In the genomic region with DNA sequence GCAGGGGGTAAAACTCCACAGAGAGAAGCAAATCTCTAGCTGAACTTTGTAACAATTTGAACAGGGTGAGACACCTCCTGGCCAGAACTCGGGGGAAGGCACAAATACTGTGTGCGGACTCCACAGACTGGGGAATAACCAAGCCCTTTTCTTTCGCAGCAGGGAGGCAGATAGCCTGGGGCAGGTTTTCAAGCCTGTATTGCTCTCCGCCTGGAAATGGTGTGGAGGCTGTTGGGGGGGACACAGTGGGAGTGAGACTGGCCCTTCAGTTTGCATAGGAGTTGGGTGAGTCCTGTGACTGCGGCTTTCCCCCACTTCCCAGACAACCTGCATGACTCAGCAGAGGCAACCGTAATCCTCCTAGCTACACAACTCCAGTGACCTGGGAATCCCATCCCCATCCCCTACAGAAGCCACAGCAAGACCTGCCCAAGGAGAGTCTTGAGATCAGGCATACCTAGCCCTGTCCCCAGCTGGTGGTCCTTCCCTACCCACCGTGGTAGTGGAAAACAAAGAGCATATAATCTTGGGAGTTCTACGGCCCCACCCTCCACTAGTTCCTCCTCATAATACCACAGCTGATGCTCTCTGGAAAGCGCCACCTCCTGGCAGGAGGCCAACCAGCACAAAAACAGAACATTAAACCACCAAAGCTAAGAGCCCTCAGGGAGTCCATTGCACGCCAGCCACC, we compare ENCODE assay signal across 15 cellular contexts. TPM values are rescaled to one million over a fixed set of nuclear protein-coding genes. Genes with fewer than 3 reads are reported as not detected.
A peak's percentile ranks its signal among the peaks of the same experiment; 100 is the strongest.
DNase-seq lines count a peak whose midpoint lies in the region; FAIRE-seq and TF ChIP-seq lines count a peak whose summit lies in the region.
"Had no signal": no experiment of that assay in that cellular context is flagged by ENCODE, and none has a peak within 500 bp of the region (broad histone marks: within the 10 kb centered on the region; RNA-seq: fewer than 3 reads in every experiment).

No MANE protein-coding gene starts in this region.

- H3K4me1 ChIP-seq in A673 (ENCODE audit: insufficient read depth, low read length, poor library complexity, severe bottlenecking), result no peaks in the 10 kb centered on the region
- H3K4me1 ChIP-seq: SJSA1 had no signal

- no peaks in the 10 kb centered on the region for H3K9me3 ChIP-seq in A673 (ENCODE audit: low read depth, low read length, poor library complexity, severe bottlenecking)
- H3K9me3 ChIP-seq: SJSA1 had no signal

- peak; percentile 30; the same call in 1 of the 2 replicates for TF ChIP-seq CTCF in A673 (conservative IDR thresholded peaks at IDR 0.05; ENCODE audit: low read depth, low read length)

- no peak for FAIRE-seq in H54 (lab: Jason Lieb, UNC)

- no TSS peak for BruUV-seq in A673 (replicated peaks; lab: Mats Ljungman, UMichigan)

- no peak for TF ChIP-seq POLR2A in H54 (IDR thresholded peaks at IDR 0.05; ENCODE audit: low read depth, low read length)

- H3K36me3 ChIP-seq in A673 (ENCODE audit: insufficient read depth, low read length, poor library complexity, severe bottlenecking), result no peaks in the 10 kb centered on the region
- H3K36me3 ChIP-seq: SJSA1 had no signal

- no peak overlapping the region for H3K4me3 ChIP-seq in A673 (ENCODE audit: low read depth, low read length, poor library complexity, severe bottlenecking)
- H3K4me3 ChIP-seq: SJSA1 had no signal

- POLR2A ChIA-PET in A673 (lab: Charles Lee; ENCODE audit: low non-redundant PET), result no interaction called here

- CTCF ChIA-PET in A673 (lab: Charles Lee), result no interaction called here

- DNase-seq in A673 (ENCODE audit: low spot score) (peak; percentile 20), H54 (ENCODE audit: insufficient read length, low spot score) (peak; percentile 5), RPMI7951 (ENCODE audit: low read depth) (peak; percentile 75), iPS-NIHi7 (ENCODE audit: extremely low spot score) (peak; percentile 20), NCI-H2081 treated with DMSO at 0.1 percent for 48 hours (lab: John Stamatoyannopoulos, UW) (no peak), pons (ENCODE audit: low spot score) (no peak), GM19240 (ENCODE audit: insufficient read length, low spot score) (no peak), 8988T (no peak)
- DNase-seq: aorta; C1 segment of cervical spinal cord; kidney glomerular epithelial cell; NCI-H510A; stimulated activated naive CD8-positive, alpha-beta T cell treated with anti-CD3 and anti-CD28 coated beads, Interleukin-15, amount 100 ng/mL, for 72 hours had no signal

- intact Hi-C loops in A673 (cut with micrococcal nuclease; ENCODE audit: unreplicated experiment), result no loop called here

- no peak overlapping the region for H3K27ac ChIP-seq in A673 (ENCODE audit: low read depth, low read length, poor library complexity, severe bottlenecking)
- H3K27ac ChIP-seq: SJSA1 had no signal

- no peaks in the 10 kb centered on the region for H3K27me3 ChIP-seq in A673 (replicated peaks; ENCODE audit: insufficient read depth, low read depth, low read length, poor library complexity)
- H3K27me3 ChIP-seq: SJSA1 had no signal

RNA-seq across cellular contexts. Expression of gene SMPX, which starts 12.9 kb away (rescaled TPM):
- total RNA-seq in A673 (2021), result not detected in 2 replicates
- total RNA-seq in RPMI7951 (2014; rRNA removed; shearing (Covaris generic)), result not detected in 2 replicates
- total RNA-seq: sciatic nerve, SJSA1 had no signal

Comparison
In these comparisons a context has a peak if more than half of its experiments do, and no peak if none do; other contexts are left out.
1. DNase-seq: peak in A673 (single experiment), H54 (single experiment), RPMI7951 (single experiment) and iPS-NIHi7 (single experiment); none in NCI-H2081 treated with DMSO at 0.1 percent for 48 hours (single experiment), pons (single experiment), GM19240 (single experiment) and 8988T (single experiment).